In genomic region chr10:131723601-131724530, GRCh38 we compare ENCODE assay signal across 26 cellular contexts.
DNase-seq lines count a peak whose midpoint lies in the region; ATAC-seq and TF ChIP-seq lines count a peak whose summit lies in the region.
"Had no signal": no experiment of that assay in that cellular context is flagged by ENCODE, and none has a peak within 500 bp of the region (broad histone marks: within the 10 kb centered on the region; RNA-seq: fewer than 3 reads in every experiment).

No MANE protein-coding gene starts in this region.

- H3K36me3 ChIP-seq in naive thymus-derived CD4-positive, alpha-beta T cell (ENCODE audit: control insufficient read depth in 2 of 3, insufficient read depth in 3 of 3, low read length in 3 of 3), result no peaks in the 10 kb centered on the region
- H3K36me3 ChIP-seq: esophagus squamous epithelium, thoracic aorta had no signal

- H3K27ac ChIP-seq in coronary artery, result no peak overlapping the region
- no peak overlapping the region for H3K27ac ChIP-seq in naive thymus-derived CD4-positive, alpha-beta T cell (ENCODE audit: low read depth, low read length)
- H3K27ac ChIP-seq: esophagus squamous epithelium, PC-9, thoracic aorta had no signal

- no peak overlapping the region for H3K27ac Mint-ChIP-seq in naive thymus-derived CD4-positive, alpha-beta T cell
- H3K27ac Mint-ChIP-seq in type B pancreatic cell, result no peak overlapping the region
- H3K27ac Mint-ChIP-seq: activated B cell treated with CpG ODN at 0.5 μM for 24 hours; activated naive CD4-positive, alpha-beta T cell treated with anti-CD3 and anti-CD28 coated beads, Interleukin-2, amount 50 U/mL, for 72 hours; CD8-positive, alpha-beta memory T cell; memory B cell; stimulated activated memory B cell treated with anti-CD40 and anti-IgM and Interleukin-4, amounts not matched to agents 10 μg/mL and 1 μg/mL and 100 μg/mL, for 72 hours had no signal

- H3K9me3 Mint-ChIP-seq in naive thymus-derived CD4-positive, alpha-beta T cell, result peaks cover 0 to 3% (median 0%) of the 10 kb centered on the region in 11 donors
- H3K9me3 Mint-ChIP-seq in type B pancreatic cell, result no peaks in the 10 kb centered on the region
- H3K9me3 Mint-ChIP-seq: activated B cell treated with CpG ODN at 0.5 μM for 24 hours; activated naive CD4-positive, alpha-beta T cell treated with anti-CD3 and anti-CD28 coated beads, Interleukin-2, amount 50 U/mL, for 72 hours had no signal

- H3K4me3 ChIP-seq in coronary artery, result no peak overlapping the region
- no peak overlapping the region for H3K4me3 ChIP-seq in naive thymus-derived CD4-positive, alpha-beta T cell (ENCODE audit: low read length)
- H3K4me3 ChIP-seq: esophagus squamous epithelium, PC-9, thoracic aorta had no signal

- DNase-seq in activated effector memory CD4-positive, alpha-beta T cell treated with anti-CD3 and anti-CD28 coated beads, Interleukin-2, amount 50 U/mL, for 16 hours, result peak; percentile 60
- DNase-seq in activated effector memory CD4-positive, alpha-beta T cell treated with Interleukin-2 at 50 U/mL for 16 hours, result no peak
- DNase-seq in coronary artery (ENCODE audit: low spot score) (peak; percentile 53), type B pancreatic cell (ENCODE audit: extremely low spot score, unreplicated experiment) (peak; percentile 60)
- DNase-seq in naive thymus-derived CD4-positive, alpha-beta T cell, result no peak
- DNase-seq: activated B cell treated with CpG ODN at 0.5 μM for 24 hours; CD8-positive, alpha-beta memory T cell; esophagus squamous epithelium; foreskin melanocyte; HCEC 1CT; KBM-7; left cardiac atrium; NCI-H1105 treated with DMSO at 0.1 percent for 48 hours; NCI-H1930; NCI-H524 treated with DMSO at 0.1 percent for 48 hours; occipital lobe; PC-9; SHP77 treated with DMSO at 0.1 percent for 48 hours; stimulated activated CD4-positive, alpha-beta T cell treated with anti-CD3 and anti-CD28 coated beads, Interleukin-4, amount 100 ng/mL, for 4 hours had no signal

- TF ChIP-seq CTCF in coronary artery (IDR thresholded peaks at IDR 0.05) (no peak), type B pancreatic cell (conservative IDR thresholded peaks at IDR 0.05) (no peak)

- POLR2A ChIA-PET in naive thymus-derived CD4-positive, alpha-beta T cell (lab: Charles Lee), result no interaction called here

- H3K4me1 Mint-ChIP-seq in naive thymus-derived CD4-positive, alpha-beta T cell, result peaks cover 0 to 14% (median 5%) of the 10 kb centered on the region in 7 donors
- peaks cover 9% of the 10 kb centered on the region for H3K4me1 Mint-ChIP-seq in type B pancreatic cell (ENCODE audit: unreplicated experiment)
- H3K4me1 Mint-ChIP-seq: memory B cell; stimulated activated memory B cell treated with anti-CD40 and anti-IgM and Interleukin-4, amounts not matched to agents 10 μg/mL and 1 μg/mL and 100 μg/mL, for 72 hours had no signal

- ATAC-seq in naive thymus-derived CD4-positive, alpha-beta T cell, result peak; percentile 23
- ATAC-seq in HG03139 (IDR thresholded peaks at IDR 0.05; ENCODE audit: unreplicated experiment), result no peak
- no peak for ATAC-seq in GM19467 (IDR thresholded peaks at IDR 0.05; ENCODE audit: unreplicated experiment)
- no peak for ATAC-seq in HG02759 (IDR thresholded peaks at IDR 0.05; ENCODE audit: unreplicated experiment)
- ATAC-seq: activated naive CD4-positive, alpha-beta T cell treated with anti-CD3 and anti-CD28 coated beads, Interleukin-2, amount 50 U/mL, for 72 hours; left cardiac atrium; stimulated activated memory B cell treated with anti-CD40 and anti-IgM and Interleukin-4, amounts not matched to agents 10 μg/mL and 1 μg/mL and 100 μg/mL, for 72 hours had no signal

- H3K36me3 Mint-ChIP-seq in naive thymus-derived CD4-positive, alpha-beta T cell, result no peaks in the 10 kb centered on the region
- H3K36me3 Mint-ChIP-seq in type B pancreatic cell, result no peaks in the 10 kb centered on the region
- H3K36me3 Mint-ChIP-seq: activated naive CD4-positive, alpha-beta T cell treated with anti-CD3 and anti-CD28 coated beads, Interleukin-2, amount 50 U/mL, for 72 hours; CD8-positive, alpha-beta memory T cell; memory B cell; stimulated activated memory B cell treated with anti-CD40 and anti-IgM and Interleukin-4, amounts not matched to agents 10 μg/mL and 1 μg/mL and 100 μg/mL, for 72 hours had no signal

- no peak overlapping the region for H3K4me3 Mint-ChIP-seq in naive thymus-derived CD4-positive, alpha-beta T cell
- no peak overlapping the region for H3K4me3 Mint-ChIP-seq in type B pancreatic cell
- H3K4me3 Mint-ChIP-seq: activated B cell treated with CpG ODN at 0.5 μM for 24 hours; memory B cell; stimulated activated memory B cell treated with anti-CD40 and anti-IgM and Interleukin-4, amounts not matched to agents 10 μg/mL and 1 μg/mL and 100 μg/mL, for 72 hours had no signal

- CTCF ChIA-PET in naive thymus-derived CD4-positive, alpha-beta T cell (lab: Charles Lee), result no interaction called here

- peaks cover 0 to 21% (median 10%) of the 10 kb centered on the region in 5 donors for H3K27me3 Mint-ChIP-seq in naive thymus-derived CD4-positive, alpha-beta T cell
- H3K27me3 Mint-ChIP-seq in type B pancreatic cell, result peaks cover 12% of the 10 kb centered on the region

- H3K27me3 ChIP-seq in naive thymus-derived CD4-positive, alpha-beta T cell (ENCODE audit: control insufficient read depth in 2 of 2, insufficient read depth in 2 of 2, low read length in 2 of 2), result no peaks in the 10 kb centered on the region

- no peaks in the 10 kb centered on the region for H3K4me1 ChIP-seq in naive thymus-derived CD4-positive, alpha-beta T cell (ENCODE audit: control insufficient read depth in 2 of 2, insufficient read depth in 2 of 2, low read length in 2 of 2)

- no peaks in the 10 kb centered on the region for H3K9me3 ChIP-seq in naive thymus-derived CD4-positive, alpha-beta T cell (ENCODE audit: control insufficient read depth in 2 of 3, low read length in 3 of 3)
- H3K9me3 ChIP-seq: esophagus squamous epithelium, thoracic aorta had no signal

- intact Hi-C loops in naive thymus-derived CD4-positive, alpha-beta T cell (cut with micrococcal nuclease), result no loop called here

Comparison
In these comparisons a context has a peak if more than half of its experiments do, and no peak if none do; other contexts are left out.
1. DNase-seq: peak in activated effector memory CD4-positive, alpha-beta T cell treated with anti-CD3 and anti-CD28 coated beads, Interleukin-2, amount 50 U/mL, for 16 hours (single experiment), coronary artery (single experiment) and type B pancreatic cell (single experiment); none in activated effector memory CD4-positive, alpha-beta T cell treated with Interleukin-2 at 50 U/mL for 16 hours (single experiment) and naive thymus-derived CD4-positive, alpha-beta T cell (0 of 9).